33 cellular contexts compared by ENCODE assay signal in the genomic region with DNA sequence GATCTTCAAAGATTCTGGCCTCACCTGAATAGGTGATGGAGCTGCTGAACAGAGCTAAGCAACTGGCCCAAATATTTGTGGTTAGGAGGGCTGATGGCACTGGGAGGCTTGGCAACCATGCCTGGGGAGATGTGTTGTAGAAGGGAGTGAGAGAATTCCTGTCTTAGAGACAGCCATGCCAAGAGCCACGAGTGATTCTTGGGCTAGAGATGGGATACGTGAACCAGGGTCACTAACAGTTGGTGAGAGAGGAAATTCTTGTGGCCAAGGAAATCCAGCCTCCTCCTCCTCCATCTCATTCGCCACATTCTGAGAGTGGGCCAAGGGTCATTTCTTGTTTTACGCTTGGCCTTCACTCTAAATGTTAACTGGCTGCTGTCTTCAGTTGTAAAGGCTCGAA. TPM values are rescaled to one million over a fixed set of nuclear protein-coding genes. Genes with fewer than 3 reads are reported as not detected.
A peak's percentile ranks its signal among the peaks of the same experiment; 100 is the strongest.
DNase-seq lines count a peak whose midpoint lies in the region; ATAC-seq and TF ChIP-seq lines count a peak whose summit lies in the region.
"Had no signal": no experiment of that assay in that cellular context is flagged by ENCODE, and none has a peak within 500 bp of the region (broad histone marks: within the 10 kb centered on the region; RNA-seq: fewer than 3 reads in every experiment).

No MANE protein-coding gene starts in this region.

- WGBS in right cardiac atrium = 68% methylated on average over 5 of the region's 5 CpGs

- no peak overlapping the region for H3K27ac ChIP-seq in right cardiac atrium (ENCODE audit: low read length)
- H3K27ac ChIP-seq: A549, HL-60, KMS-11, SJSA1 had no signal

- in situ Hi-C loops in astrocyte of the cerebellum (cut with HindIII; ENCODE audit: low sequenced_read_pairs) = no loop called here

- H3K9me3 Mint-ChIP-seq in HFFc6 = no peaks in the 10 kb centered on the region

- H3K4me1 ChIP-seq in right cardiac atrium (ENCODE audit: control insufficient read depth, insufficient read depth, low read length) = peaks cover 2% of the 10 kb centered on the region
- H3K4me1 ChIP-seq: A549, SJSA1 had no signal

- H3K9me3 ChIP-seq in right cardiac atrium (ENCODE audit: control insufficient read depth, low read length) = no peaks in the 10 kb centered on the region
- H3K9me3 ChIP-seq: A549, SJSA1 had no signal

- intact Hi-C loops in sciatic nerve (cut with DNase I) = no loop called here
- intact Hi-C loops in right cardiac atrium (cut with DNase I) = no loop called here

- peaks cover 3% of the 10 kb centered on the region; the same call in 1 of the 2 replicates for H3K27me3 Mint-ChIP-seq in HFFc6 (ENCODE audit: insufficient read depth)

- peaks cover 86% of the 10 kb centered on the region for H3K36me3 Mint-ChIP-seq in HFFc6 (ENCODE audit: low read depth)
- H3K36me3 Mint-ChIP-seq: CD4-positive, alpha-beta memory T cell; IgD-negative memory B cell had no signal

- H3K4me3 Mint-ChIP-seq in HFFc6 = no peak overlapping the region
- H3K4me3 Mint-ChIP-seq: CD4-positive, alpha-beta memory T cell had no signal

- no peak for TF ChIP-seq CTCF in HFFc6 (IDR thresholded peaks at IDR 0.05)
- no peak for TF ChIP-seq CTCF in astrocyte of the cerebellum (IDR thresholded peaks at IDR 0.05; ENCODE audit: low read depth, low read length, missing control alignments)

- no peaks in the 10 kb centered on the region for H3K27me3 ChIP-seq in right cardiac atrium (ENCODE audit: control insufficient read depth, insufficient read depth)
- H3K27me3 ChIP-seq: SJSA1 had no signal

- peak overlapping the region; percentile 70 for H3K27ac Mint-ChIP-seq in HFFc6
- H3K27ac Mint-ChIP-seq: CD4-positive, alpha-beta memory T cell; IgD-negative memory B cell had no signal

- H3K4me3 ChIP-seq in astrocyte of the cerebellum (ENCODE audit: low read depth, low read length) (no peak overlapping the region), right cardiac atrium (ENCODE audit: low read length) (no peak overlapping the region)
- H3K4me3 ChIP-seq: A549, GM12878, SJSA1 had no signal

- peaks cover 94% of the 10 kb centered on the region for H3K4me1 Mint-ChIP-seq in HFFc6 (ENCODE audit: low read depth)
- H3K4me1 Mint-ChIP-seq: CD4-positive, alpha-beta memory T cell; IgD-negative memory B cell had no signal

- DNase-seq in HFFc6 (no peak), astrocyte of the cerebellum (ENCODE audit: low read depth) (peak; percentile 67), kidney glomerular epithelial cell (lab: John Stamatoyannopoulos, UW) (peak; percentile 18), sciatic nerve (ENCODE audit: low spot score) (no peak), NCI-H510A (lab: John Stamatoyannopoulos, UW) (no peak), right cardiac atrium (no peak), SW480 (ENCODE audit: low spot score) (no peak)
- DNase-seq: C1 segment of cervical spinal cord; CD4-positive, alpha-beta memory T cell; COR-L47; DMS53; GDM1; GOT3; HCEC 1CT; NCI-H1092; NCI-H1417 treated with DMSO at 0.1 percent for 48 hours; NCI-H187; NCI-H2081 treated with DMSO at 0.1 percent for 48 hours; NCI-H2171 treated with DMSO at 0.1 percent for 48 hours; NCI-H446; NCI-H526; NCI-H82; NK-92 treated with Interleukin-12 subunit alpha and Interleukin-12 subunit beta, amount 100 ng/mL, for 24 hours; PC-3; Right ventricle myocardium superior; RPMI8226 had no signal

- ATAC-seq in sciatic nerve (peak; percentile 36), HG02610 (IDR thresholded peaks at IDR 0.05; ENCODE audit: unreplicated experiment) (no peak), right cardiac atrium (no peak)
- ATAC-seq: A549, GM12878, PC-3 had no signal

RNA-seq across cellular contexts. Expression of a gene that starts 46.3 kb away (rescaled TPM):
- 10 to 100 TPM; 44.4 to 53.8 (median 51.0) TPM for total RNA-seq in HFFc6 (2021; fragmentation: NEBNext Ultra II Directional; extraction: Animal tissue kit (Norgen Biotek cat#: 25700))
- total RNA-seq in sciatic nerve (5.6 TPM), right cardiac atrium (1 to 10 TPM; 3.3 to 7.4 (median 5.6) TPM)
- 17.4 TPM for polyA plus RNA-seq in right cardiac atrium
- total RNA-seq: CD4-positive, alpha-beta memory T cell; GM12878 had no signal
- polyA plus RNA-seq: CD4-positive, alpha-beta memory T cell; GM12878; IgD-negative memory B cell had no signal

Comparison
In these comparisons a context has a peak if more than half of its experiments do, and no peak if none do; other contexts are left out.
1. DNase-seq: peak in astrocyte of the cerebellum (single experiment) and kidney glomerular epithelial cell (single experiment); none in HFFc6 (single experiment), sciatic nerve (single experiment), NCI-H510A (single experiment), right cardiac atrium (0 of 3) and SW480 (single experiment).